10 cellular contexts compared by ENCODE assay signal in genomic region chr2:157840568-157841156, GRCh38. TPM values are rescaled to one million over a fixed set of nuclear protein-coding genes. Genes with fewer than 3 reads are reported as not detected.
DNase-seq lines count a peak whose midpoint lies in the region; ATAC-seq and TF ChIP-seq lines count a peak whose summit lies in the region.
"Had no signal": no experiment of that assay in that cellular context is flagged by ENCODE, and none has a peak within 500 bp of the region (broad histone marks: within the 10 kb centered on the region; RNA-seq: fewer than 3 reads in every experiment).

No MANE protein-coding gene starts in this region.

- ATAC-seq in mucosa of descending colon (peak; percentile 37), HG02973 (IDR thresholded peaks at IDR 0.05; ENCODE audit: unreplicated experiment) (no peak)

- H3K36me3 ChIP-seq in mucosa of descending colon (ENCODE audit: low read depth) (no peaks in the 10 kb centered on the region), WERI-Rb-1 (no peaks in the 10 kb centered on the region)

- peaks cover 11% of the 10 kb centered on the region for H3K4me1 ChIP-seq in mucosa of descending colon (ENCODE audit: low read depth)

- H3K9me3 ChIP-seq in mucosa of descending colon (no peaks in the 10 kb centered on the region), WERI-Rb-1 (ENCODE audit: severe bottlenecking) (no peaks in the 10 kb centered on the region)

- DNase-seq in AG10803 (ENCODE audit: low read depth), result no peak
- peak; percentile 29 for DNase-seq in NCI-H526 treated with DMSO at 0.1 percent for 48 hours (lab: John Stamatoyannopoulos, UW)
- DNase-seq in fibroblast of mammary gland (ENCODE audit: low read depth), result peak; percentile 49
- peak in 2 of 3 donors; percentile 1 to 50 for DNase-seq in mucosa of descending colon
- DNase-seq in NCI-H82 treated with DMSO at 0.1 percent for 48 hours (lab: John Stamatoyannopoulos, UW; ENCODE audit: unreplicated experiment), result no peak
- DNase-seq in stimulated activated CD8-positive, alpha-beta memory T cell treated with anti-CD3 and anti-CD28 coated beads, Interleukin-4, amount 100 ng/mL, for 48 hours, result no peak
- DNase-seq in WERI-Rb-1, result no peak
- DNase-seq: activated gamma-delta T cell; stimulated activated CD4-positive, alpha-beta T cell treated with anti-CD3 and anti-CD28 coated beads, Interleukin-4, amount 100 ng/mL, for 24 hours had no signal

- intact Hi-C loops in mucosa of descending colon (cut with DNase I, micrococcal nuclease), result no loop called here

- TF ChIP-seq CTCF in AG10803 (conservative IDR thresholded peaks at IDR 0.05; ENCODE audit: low read length) (0 out of 2 replicates have a peak, but pooled peaks have one; percentile 7), fibroblast of mammary gland (conservative IDR thresholded peaks at IDR 0.05; ENCODE audit: control insufficient read depth, insufficient read depth, low read depth, low read length) (no peak), mucosa of descending colon (IDR thresholded peaks at IDR 0.05) (no peak), WERI-Rb-1 (IDR thresholded peaks at IDR 0.05; ENCODE audit: low read depth, low read length) (no peak)

- H3K27me3 ChIP-seq in WERI-Rb-1 (ENCODE audit: insufficient read depth, low read depth, severe bottlenecking), result no peaks in the 10 kb centered on the region

- no peak overlapping the region for H3K27ac ChIP-seq in WERI-Rb-1

- no peak overlapping the region for H3K4me3 ChIP-seq in AG10803 (ENCODE audit: low read length)
- no peak overlapping the region for H3K4me3 ChIP-seq in fibroblast of mammary gland (ENCODE audit: control insufficient read depth, low read depth, low read length)
- H3K4me3 ChIP-seq in mucosa of descending colon, result no peak overlapping the region
- H3K4me3 ChIP-seq in WERI-Rb-1 (ENCODE audit: low read depth, low read length), result no peak overlapping the region

RNA-seq across cellular contexts. Expression of gene ACVR1, which starts 35.5 kb away (rescaled TPM):
- total RNA-seq in mucosa of descending colon, result 10 to 100 TPM; 14.7 to 38.4 (median 15.8) TPM

Comparison
In these comparisons a context has a peak if more than half of its experiments do, and no peak if none do; other contexts are left out.
1. DNase-seq: peak in NCI-H526 treated with DMSO at 0.1 percent for 48 hours (single experiment), fibroblast of mammary gland (single experiment) and mucosa of descending colon (2 of 3); none in AG10803 (single experiment), NCI-H82 treated with DMSO at 0.1 percent for 48 hours (single experiment), stimulated activated CD8-positive, alpha-beta memory T cell treated with anti-CD3 and anti-CD28 coated beads, Interleukin-4, amount 100 ng/mL, for 48 hours (single experiment) and WERI-Rb-1 (single experiment).